16 cellular contexts compared by ENCODE assay signal in the genomic region with DNA sequence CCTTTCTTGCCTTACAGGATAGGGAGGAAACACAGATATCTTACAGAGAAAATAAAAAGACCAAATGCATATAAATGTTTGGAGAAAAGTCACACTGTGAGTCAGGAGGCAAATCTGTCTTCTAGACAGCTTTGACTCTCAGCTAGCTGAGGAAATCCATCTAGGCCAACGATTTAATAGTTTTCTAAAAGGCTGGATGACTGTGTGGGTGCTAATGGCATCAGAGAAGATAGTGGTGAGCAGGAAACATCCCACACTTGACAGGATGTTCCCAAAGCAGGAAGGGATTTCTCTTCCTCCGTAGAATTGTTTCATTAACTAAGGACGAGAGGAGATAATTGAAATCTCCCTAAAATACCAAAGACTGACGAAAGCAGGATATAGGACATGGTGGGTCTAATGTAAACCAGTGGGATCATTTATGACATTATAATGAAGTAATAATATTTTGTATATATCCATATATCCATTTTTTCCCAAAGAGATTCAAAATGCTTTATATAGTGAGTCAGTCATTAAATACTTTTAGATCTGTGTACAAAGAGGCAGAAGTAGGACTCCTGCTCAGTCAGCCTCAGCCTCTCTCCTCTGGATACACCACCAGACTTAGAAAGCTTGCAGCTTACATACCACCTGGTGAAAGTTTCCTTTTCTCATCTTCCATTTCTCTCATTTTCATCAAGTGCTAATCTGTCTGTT. TPM values are rescaled to one million over a fixed set of nuclear protein-coding genes. Genes with fewer than 3 reads are reported as not detected.
DNase-seq lines count a peak whose midpoint lies in the region; ATAC-seq and TF ChIP-seq lines count a peak whose summit lies in the region.
"Had no signal": no experiment of that assay in that cellular context is flagged by ENCODE, and none has a peak within 500 bp of the region (broad histone marks: within the 10 kb centered on the region; RNA-seq: fewer than 3 reads in every experiment).

No MANE protein-coding gene starts in this region.

- no peaks in the 10 kb centered on the region for H3K27me3 Mint-ChIP-seq in activated naive CD8-positive, alpha-beta T cell
- H3K27me3 Mint-ChIP-seq in activated naive CD8-positive, alpha-beta T cell treated with anti-CD3 and anti-CD28 coated beads for 36 hours: no peaks in the 10 kb centered on the region
- H3K27me3 Mint-ChIP-seq in CD14-positive monocyte (ENCODE audit: low read depth in 3 of 3): peaks cover 0 to 2% (median 1%) of the 10 kb centered on the region in 3 donors
- H3K27me3 Mint-ChIP-seq: activated CD4-positive, alpha-beta memory T cell treated with anti-CD3 and anti-CD28 coated beads for 36 hours; CD4-positive, alpha-beta T cell; stimulated activated naive CD8-positive, alpha-beta T cell treated with anti-CD3 and anti-CD28 coated beads, Interleukin-15, Interleukin-2, amounts not matched to agents 100 ng/mL and 50 ng/mL, for 24 hours had no signal

- H3K4me3 Mint-ChIP-seq in activated naive CD8-positive, alpha-beta T cell: no peak overlapping the region
- no peak overlapping the region for H3K4me3 Mint-ChIP-seq in activated naive CD8-positive, alpha-beta T cell treated with anti-CD3 and anti-CD28 coated beads for 36 hours
- H3K4me3 Mint-ChIP-seq in CD14-positive monocyte: no peak overlapping the region
- H3K4me3 Mint-ChIP-seq: activated CD4-positive, alpha-beta memory T cell treated with anti-CD3 and anti-CD28 coated beads for 36 hours; CD4-positive, alpha-beta T cell; stimulated activated naive CD8-positive, alpha-beta T cell treated with anti-CD3 and anti-CD28 coated beads, Interleukin-15, Interleukin-2, amounts not matched to agents 100 ng/mL and 50 ng/mL, for 24 hours had no signal

- no peak for TF ChIP-seq CTCF in CD14-positive monocyte (IDR thresholded peaks at IDR 0.05)

- H3K4me1 Mint-ChIP-seq in activated naive CD8-positive, alpha-beta T cell (ENCODE audit: low read depth): peaks cover 10% of the 10 kb centered on the region
- peaks cover 19% of the 10 kb centered on the region for H3K4me1 Mint-ChIP-seq in activated naive CD8-positive, alpha-beta T cell treated with anti-CD3 and anti-CD28 coated beads for 36 hours
- H3K4me1 Mint-ChIP-seq in CD14-positive monocyte: peaks cover 7% of the 10 kb centered on the region

- intact Hi-C loops in CD14-positive monocyte (cut with micrococcal nuclease): no loop called here

- ATAC-seq in HG02588 (IDR thresholded peaks at IDR 0.05; ENCODE audit: unreplicated experiment) (no peak), HG03280 (IDR thresholded peaks at IDR 0.05; ENCODE audit: unreplicated experiment) (no peak)
- ATAC-seq: A549, upper lobe of right lung had no signal

- no peak for DNase-seq in activated naive CD8-positive, alpha-beta T cell treated with anti-CD3 and anti-CD28 coated beads for 36 hours
- DNase-seq in NCI-H226 (peak; percentile 63), kidney glomerular epithelial cell (lab: John Stamatoyannopoulos, UW) (peak; percentile 7), superior temporal gyrus (ENCODE audit: extremely low spot score) (peak; percentile 20), CD14-positive monocyte (ENCODE audit: low spot score) (no peak)
- DNase-seq: activated CD4-positive, alpha-beta memory T cell treated with anti-CD3 and anti-CD28 coated beads for 36 hours; CD4-positive, alpha-beta T cell; GOT3; NCI-H69; stimulated activated CD4-positive, alpha-beta T cell treated with anti-CD3 and anti-CD28 coated beads, Interleukin-12 subunit alpha, Interleukin-12 subunit beta, amount 100 ng/mL, for 4 hours; upper lobe of right lung had no signal

- no peaks in the 10 kb centered on the region for H3K9me3 Mint-ChIP-seq in activated naive CD8-positive, alpha-beta T cell (ENCODE audit: low read depth)
- no peaks in the 10 kb centered on the region for H3K9me3 Mint-ChIP-seq in activated naive CD8-positive, alpha-beta T cell treated with anti-CD3 and anti-CD28 coated beads for 36 hours
- H3K9me3 Mint-ChIP-seq in CD14-positive monocyte: no peaks in the 10 kb centered on the region
- H3K9me3 Mint-ChIP-seq: activated CD4-positive, alpha-beta memory T cell treated with anti-CD3 and anti-CD28 coated beads for 36 hours; CD4-positive, alpha-beta T cell; stimulated activated naive CD8-positive, alpha-beta T cell treated with anti-CD3 and anti-CD28 coated beads, Interleukin-15, Interleukin-2, amounts not matched to agents 100 ng/mL and 50 ng/mL, for 24 hours had no signal

- H3K36me3 Mint-ChIP-seq in activated naive CD8-positive, alpha-beta T cell: peaks cover 7% of the 10 kb centered on the region
- H3K36me3 Mint-ChIP-seq in activated naive CD8-positive, alpha-beta T cell treated with anti-CD3 and anti-CD28 coated beads for 36 hours: peaks cover 9% of the 10 kb centered on the region
- peaks cover 10 to 12% of the 10 kb centered on the region in 2 donors for H3K36me3 Mint-ChIP-seq in CD14-positive monocyte

- peak overlapping the region; percentile 30 for H3K27ac Mint-ChIP-seq in activated naive CD8-positive, alpha-beta T cell
- no peak overlapping the region for H3K27ac Mint-ChIP-seq in activated naive CD8-positive, alpha-beta T cell treated with anti-CD3 and anti-CD28 coated beads for 36 hours
- H3K27ac Mint-ChIP-seq in CD14-positive monocyte: peak overlapping the region in 1 of 7 donors; percentile 54
- H3K27ac Mint-ChIP-seq: activated CD4-positive, alpha-beta memory T cell treated with anti-CD3 and anti-CD28 coated beads for 36 hours; CD4-positive, alpha-beta T cell; stimulated activated naive CD8-positive, alpha-beta T cell treated with anti-CD3 and anti-CD28 coated beads, Interleukin-15, Interleukin-2, amounts not matched to agents 100 ng/mL and 50 ng/mL, for 24 hours had no signal

RNA-seq across cellular contexts. Expression of gene PSMA6, which starts 44.3 kb away (rescaled TPM):
- 100 to 1,000 TPM; 401 to 404 TPM for total RNA-seq in activated naive CD8-positive, alpha-beta T cell treated with anti-CD3 and anti-CD28 coated beads for 36 hours
- 100 to 1,000 TPM; 480 to 572 TPM for polyA plus RNA-seq in CD14-positive monocyte

Comparison
In these comparisons a context has a peak if more than half of its experiments do, and no peak if none do; other contexts are left out.
1. DNase-seq: peak in NCI-H226 (single experiment), kidney glomerular epithelial cell (single experiment) and superior temporal gyrus (single experiment); none in activated naive CD8-positive, alpha-beta T cell treated with anti-CD3 and anti-CD28 coated beads for 36 hours (single experiment) and CD14-positive monocyte (single experiment).